Comparison of ENCODE assay signal across 16 cellular contexts in genomic region chr14:101409006-101409543, GRCh38.
DNase-seq lines count a peak whose midpoint lies in the region; ATAC-seq, FAIRE-seq and TF ChIP-seq lines count a peak whose summit lies in the region.
"Had no signal": no experiment of that assay in that cellular context is flagged by ENCODE, and none has a peak within 500 bp of the region (broad histone marks: within the 10 kb centered on the region; RNA-seq: fewer than 3 reads in every experiment).

No MANE protein-coding gene starts in this region.

- H3K9me1 ChIP-seq in IMR-90 (ENCODE audit: insufficient read depth, low read length) = 0 out of 2 replicates have a peak, but pooled peaks cover 8% of the 10 kb centered on the region

- dilution Hi-C loops in IMR-90 (cut with HindIII; ENCODE audit: low sequenced_read_pairs, unreplicated experiment) = no loop called here

- H3K9me2 ChIP-seq in neural cell (ENCODE audit: insufficient read depth, low read length) = no peaks in the 10 kb centered on the region

- H3K14ac ChIP-seq in IMR-90 (replicated peaks; ENCODE audit: low read depth, low read length) = no peak overlapping the region

- H3K27ac Mint-ChIP-seq in stimulated activated naive B cell treated with anti-CD40 and anti-IgM and Interleukin-4, amounts not matched to agents 10 μg/mL and 1 μg/mL and 100 μg/mL, for 72 hours = no peak overlapping the region
- H3K27ac Mint-ChIP-seq: B cell; CD4-positive, alpha-beta T cell had no signal

- peak overlapping the region; percentile 86; the same call in 1 of the 2 replicates for H3K27ac ChIP-seq in IMR-90 (ENCODE audit: insufficient read depth, low read length)
- H3K27ac ChIP-seq in neural cell (ENCODE audit: low read length) = peak overlapping the region; percentile 68
- peak overlapping the region; percentile 58 for H3K27ac ChIP-seq in upper lobe of right lung
- peak overlapping the region in 10 of 59 donors; percentile 9 to 80 (median 41) for H3K27ac ChIP-seq in dorsolateral prefrontal cortex

- ATAC-seq in IMR-90 (ENCODE audit: low read depth) = peak; percentile 4; the same call in 1 of the 2 replicates
- ATAC-seq in upper lobe of right lung = no peak
- ATAC-seq in stimulated activated naive B cell treated with anti-CD40 and anti-IgM and Interleukin-4, amounts not matched to agents 10 μg/mL and 1 μg/mL and 100 μg/mL, for 72 hours (replicated peaks) = no peak

- H3K9me3 Mint-ChIP-seq in stimulated activated naive B cell treated with anti-CD40 and anti-IgM and Interleukin-4, amounts not matched to agents 10 μg/mL and 1 μg/mL and 100 μg/mL, for 72 hours = no peaks in the 10 kb centered on the region
- H3K9me3 Mint-ChIP-seq: CD4-positive, alpha-beta T cell had no signal

- TF ChIP-seq RAD21 in IMR-90 (IDR thresholded peaks at IDR 0.05; ENCODE audit: low read length) (no peak), neural cell (conservative IDR thresholded peaks at IDR 0.05) (no peak)

- no peak overlapping the region for H3K56ac ChIP-seq in IMR-90 (ENCODE audit: extremely low read depth, insufficient read depth, low read length)

- H3K36me3 ChIP-seq in IMR-90 (ENCODE audit: control insufficient read depth, insufficient read depth, low read length) (no peaks in the 10 kb centered on the region), bronchial epithelial cell (ENCODE audit: control insufficient read depth, insufficient read depth, low read length) (no peaks in the 10 kb centered on the region), neural cell (ENCODE audit: insufficient read depth, low read length) (no peaks in the 10 kb centered on the region), upper lobe of right lung (no peaks in the 10 kb centered on the region)

- in situ Hi-C loops in IMR-90 (cut with MboI; ENCODE audit: low sequenced_read_pairs) = no loop called here

- no peak overlapping the region; the same call in 1 of the 2 replicates for H4K5ac ChIP-seq in IMR-90 (ENCODE audit: low read depth, low read length)

- no peaks in the 10 kb centered on the region for H3K36me3 Mint-ChIP-seq in stimulated activated naive B cell treated with anti-CD40 and anti-IgM and Interleukin-4, amounts not matched to agents 10 μg/mL and 1 μg/mL and 100 μg/mL, for 72 hours

- POLR2A ChIA-PET in IMR-90 (lab: Charles Lee; ENCODE audit: unreplicated experiment) = no interaction called here

- H2AFZ ChIP-seq in IMR-90 (replicated peaks; ENCODE audit: low read length, poor library complexity) = peak overlapping the region; percentile 58
- no peak overlapping the region for H2AFZ ChIP-seq in neural cell (ENCODE audit: low read depth, low read length)

- H3K9me3 ChIP-seq in IMR-90 (ENCODE audit: control insufficient read depth, insufficient read depth, low read length) (no peaks in the 10 kb centered on the region), neural cell (ENCODE audit: low read length) (no peaks in the 10 kb centered on the region), upper lobe of right lung (no peaks in the 10 kb centered on the region)

- peaks cover 8 to 11% of the 10 kb centered on the region in 2 donors for H3K4me1 Mint-ChIP-seq in stimulated activated naive B cell treated with anti-CD40 and anti-IgM and Interleukin-4, amounts not matched to agents 10 μg/mL and 1 μg/mL and 100 μg/mL, for 72 hours
- H3K4me1 Mint-ChIP-seq: B cell had no signal

- H3K79me2 ChIP-seq in neural cell (replicated peaks; ENCODE audit: insufficient read depth, low read length) = no peaks in the 10 kb centered on the region

- 96% methylated on average over 8 of the region's 19 CpGs; no CpG with 5 or more reads in 1 of the 2 experiments for WGBS in IMR-90 (ENCODE audit: extremely low coverage in 2 of 2, insufficient read length in 1 of 2), 2 experiments

- H3K4me3 ChIP-seq in IMR-90 (ENCODE audit: insufficient read depth, low read depth, low read length) = no peak overlapping the region
- no peak overlapping the region for H3K4me3 ChIP-seq in bronchial epithelial cell (ENCODE audit: low read depth, low read length)
- no peak overlapping the region for H3K4me3 ChIP-seq in neural cell (ENCODE audit: low read length)
- H3K4me3 ChIP-seq in upper lobe of right lung = no peak overlapping the region
- no peak overlapping the region for H3K4me3 ChIP-seq in dorsolateral prefrontal cortex

- no peak overlapping the region; the same call in 1 of the 2 replicates for H3K4me2 ChIP-seq in IMR-90 (ENCODE audit: low read depth, low read length)
- no peak overlapping the region for H3K4me2 ChIP-seq in neural cell (ENCODE audit: low read length)

- no peak overlapping the region for H4K8ac ChIP-seq in IMR-90 (ENCODE audit: low read depth in 2 of 2, low read length in 2 of 2)

- H3K4ac ChIP-seq in IMR-90 (ENCODE audit: low read depth, low read length) = no peak overlapping the region; the same call in 1 of the 2 replicates

- intact Hi-C loops in IMR-90 (cut with micrococcal nuclease) = no loop called here
- intact Hi-C loops in upper lobe of right lung (cut with DNase I) = no loop called here
- intact Hi-C loops in dorsolateral prefrontal cortex (cut with DNase I) = no loop called here

- H3K79me1 ChIP-seq in IMR-90 (ENCODE audit: low read depth in 1 of 2, low read length in 2 of 2) = no peaks in the 10 kb centered on the region

- H3K9ac ChIP-seq in IMR-90 (ENCODE audit: low read depth, low read length) (no peak overlapping the region), neural cell (ENCODE audit: low read length) (no peak overlapping the region)

- BruUV-seq in IMR-90 (replicated peaks; lab: Mats Ljungman, UMichigan) = no TSS peak

- H4K91ac ChIP-seq in IMR-90 (ENCODE audit: insufficient read depth, low read depth, low read length) = peak overlapping the region; percentile 38; the same call in 1 of the 2 replicates

- no peaks in the 10 kb centered on the region for H3K27me3 ChIP-seq in IMR-90 (ENCODE audit: control insufficient read depth, insufficient read depth, low read length)
- peaks cover 3% of the 10 kb centered on the region for H3K27me3 ChIP-seq in bronchial epithelial cell (ENCODE audit: control insufficient read depth, insufficient read depth, low read length)
- H3K27me3 ChIP-seq in neural cell (ENCODE audit: insufficient read depth, low read depth, low read length) = no peaks in the 10 kb centered on the region
- H3K27me3 ChIP-seq in upper lobe of right lung = no peaks in the 10 kb centered on the region
- peaks cover 0 to 11% (median 0%) of the 10 kb centered on the region in 45 donors for H3K27me3 ChIP-seq in dorsolateral prefrontal cortex

- DNase-seq in IMR-90 (no peak), bronchial epithelial cell (ENCODE audit: low read depth) (no peak), upper lobe of right lung (no peak), dorsolateral prefrontal cortex (no peak), NCI-H2196 treated with DMSO at 0.1 percent for 48 hours (lab: John Stamatoyannopoulos, UW; ENCODE audit: unreplicated experiment) (no peak)
- no peak for DNase-seq in stimulated activated naive B cell treated with anti-CD40 and anti-IgM and Interleukin-4, amounts not matched to agents 10 μg/mL and 1 μg/mL and 100 μg/mL, for 72 hours
- DNase-seq: ACHN; CD4-positive, alpha-beta T cell; GDM1; KBM-7; NCI-H1436 treated with DMSO at 0.1 percent for 48 hours; NCI-H748 treated with DMSO at 0.1 percent for 48 hours; SHP77 treated with DMSO at 0.1 percent for 48 hours had no signal

- H3K27me3 Mint-ChIP-seq in stimulated activated naive B cell treated with anti-CD40 and anti-IgM and Interleukin-4, amounts not matched to agents 10 μg/mL and 1 μg/mL and 100 μg/mL, for 72 hours = peaks cover 30 to 46% of the 10 kb centered on the region in 2 donors

- CTCF ChIA-PET in IMR-90 (lab: Yijun Ruan, JAX) = interaction anchor here (1.5 kb wide), 1 partner anchor 12 kb away, joined by 3 read pairs; no protein-coding TSS in a partner anchor

- no peak overlapping the region for H2BK15ac ChIP-seq in IMR-90 (ENCODE audit: low read depth, low read length)

- no peak overlapping the region for H3K4me3 Mint-ChIP-seq in stimulated activated naive B cell treated with anti-CD40 and anti-IgM and Interleukin-4, amounts not matched to agents 10 μg/mL and 1 μg/mL and 100 μg/mL, for 72 hours
- H3K4me3 Mint-ChIP-seq: B cell; CD4-positive, alpha-beta T cell had no signal

- no peak for TF ChIP-seq EP300 in neural cell (conservative IDR thresholded peaks at IDR 0.05; ENCODE audit: poor library complexity, severe bottlenecking)

- H3F3A ChIP-seq in neural cell (ENCODE audit: insufficient read depth, low read length, poor library complexity, severe bottlenecking) = no peaks in the 10 kb centered on the region

- H2BK5ac ChIP-seq in IMR-90 (ENCODE audit: low read depth, low read length, poor library complexity, severe bottlenecking) = no peak overlapping the region

- no peak for TF ChIP-seq POLR2A in IMR-90 (IDR thresholded peaks at IDR 0.05; ENCODE audit: low read depth, low read length)

- peak overlapping the region; percentile 18 for H2AK9ac ChIP-seq in IMR-90 (replicated peaks; ENCODE audit: low read depth, low read length, poor library complexity)

- H2BK20ac ChIP-seq in IMR-90 (ENCODE audit: low read depth, low read length) = no peak overlapping the region

- H3K18ac ChIP-seq in IMR-90 (ENCODE audit: low read depth, low read length) = peak overlapping the region; percentile 48; the same call in 1 of the 2 replicates

- H2BK120ac ChIP-seq in IMR-90 (ENCODE audit: low read depth, low read length) = peak overlapping the region; percentile 6; the same call in 1 of the 2 replicates

- H4K20me1 ChIP-seq in IMR-90 (ENCODE audit: insufficient read depth, low read length) (no peaks in the 10 kb centered on the region), neural cell (ENCODE audit: insufficient read depth) (no peaks in the 10 kb centered on the region)

- peak overlapping the region; percentile 78 for H2AK5ac ChIP-seq in IMR-90 (ENCODE audit: low read depth, low read length)

- peak; percentile 82 for FAIRE-seq in bronchial epithelial cell (lab: Jason Lieb, UNC)
- FAIRE-seq: GM12892 had no signal

- H3K4me1 ChIP-seq in IMR-90 (ENCODE audit: control insufficient read depth, insufficient read depth, low read length) (peaks cover 24% of the 10 kb centered on the region), upper lobe of right lung (peaks cover 15% of the 10 kb centered on the region)

- H3K23ac ChIP-seq in IMR-90 (ENCODE audit: low read depth, low read length) = no peak overlapping the region

- TF ChIP-seq CTCF in IMR-90 (conservative IDR thresholded peaks at IDR 0.05; ENCODE audit: low read depth, low read length) = no peak
- TF ChIP-seq CTCF in bronchial epithelial cell (IDR thresholded peaks at IDR 0.05; ENCODE audit: insufficient read depth, low read length, severe bottlenecking) = no peak
- no peak for TF ChIP-seq CTCF in neural cell (IDR thresholded peaks at IDR 0.05; ENCODE audit: poor library complexity, severe bottlenecking)
- no peak for TF ChIP-seq CTCF in upper lobe of right lung (IDR thresholded peaks at IDR 0.05)
- no peak for TF ChIP-seq CTCF in dorsolateral prefrontal cortex (IDR thresholded peaks at IDR 0.05 in 54 of 56, conservative IDR thresholded peaks at IDR 0.05 in 2 of 56; ENCODE audit: low read depth in 1 of 56, partially characterized antibody in 56 of 56)

TF ChIP-seq in neural cell, 6 proteins besides CTCF, POLR2A, EP300 and RAD21 (continues in another document):
- no peak for TF ChIP-seq TAF1 (IDR thresholded peaks at IDR 0.05; ENCODE audit: low read depth)
- TF ChIP-seq SMC3 (conservative IDR thresholded peaks at IDR 0.05; ENCODE audit: poor library complexity) = no peak
- no peak for TF ChIP-seq POLR2AphosphoS5 (IDR thresholded peaks at IDR 0.05)
- TF ChIP-seq MXI1 (conservative IDR thresholded peaks at IDR 0.05; ENCODE audit: poor library complexity, severe bottlenecking) = no peak
